In genomic region chr12:127263621-127264020, GRCh38 we compare ENCODE assay signal across 18 cellular contexts.
"Had no signal": no experiment of that assay in that cellular context is flagged by ENCODE, and none has a peak within 500 bp of the region (broad histone marks: within the 10 kb centered on the region; RNA-seq: fewer than 3 reads in every experiment).

No MANE protein-coding gene starts in this region.

- H3K9me3 ChIP-seq: esophagus squamous epithelium, gastrocnemius medialis, lower lobe of right lung, pancreas had no signal

- H3K4me3 ChIP-seq: esophagus squamous epithelium, gastrocnemius medialis, heart right ventricle, left lung, lower lobe of right lung, neural progenitor cell, pancreas, smooth muscle cell had no signal

- ATAC-seq: gastrocnemius medialis; heart right ventricle; left lung; lower lobe of right lung; natural killer cell treated with Interleukin-12 subunit alpha and Interleukin-12 subunit beta and Interleukin-15 and Interleukin-18, amount 100 ng/mL, for 72 hours; pancreas; right cardiac atrium had no signal

- H3K4me2 ChIP-seq: neural progenitor cell, smooth muscle cell had no signal

- H2AFZ ChIP-seq: neural progenitor cell had no signal

- DNase-seq: effector memory CD4-positive, alpha-beta T cell; esophagus squamous epithelium; gastrocnemius medialis; heart right ventricle; hypothalamus; left lung; lower lobe of right lung; midbrain; nucleus accumbens; pancreas; right cardiac atrium; stimulated activated CD4-positive, alpha-beta T cell treated with anti-CD3 and anti-CD28 coated beads, Interleukin-2, amount 100 ng/mL, for 48 hours; stimulated activated naive CD4-positive, alpha-beta T cell treated with Interleukin-2 at 50 U/mL for 16 hours; trophoblast cell had no signal

- H3K4me1 ChIP-seq: esophagus squamous epithelium, gastrocnemius medialis, heart right ventricle, left lung, lower lobe of right lung, neural progenitor cell, pancreas had no signal

- H3K27ac ChIP-seq: epithelial cell of prostate, esophagus squamous epithelium, gastrocnemius medialis, heart right ventricle, left lung, lower lobe of right lung, neural progenitor cell, pancreas had no signal

- H3K27me3 ChIP-seq: esophagus squamous epithelium, gastrocnemius medialis, left lung, neural progenitor cell had no signal

- H3K9ac ChIP-seq: neural progenitor cell had no signal

- H3K36me3 ChIP-seq: esophagus squamous epithelium, gastrocnemius medialis, heart right ventricle, left lung, lower lobe of right lung, neural progenitor cell, pancreas had no signal
